8 cellular contexts compared by ENCODE assay signal in genomic region chr2:211157856-211158463, GRCh38.
DNase-seq lines count a peak whose midpoint lies in the region; ATAC-seq and TF ChIP-seq lines count a peak whose summit lies in the region.

No MANE protein-coding gene starts in this region.

- H3K14ac ChIP-seq in neuronal stem cell (ENCODE audit: low read length) = no peak overlapping the region

- DNase-seq in DMS53 (lab: John Stamatoyannopoulos, UW) = peak; percentile 85
- DNase-seq in HT1080 (ENCODE audit: low read depth) = peak; percentile 28
- DNase-seq in PC-9 = peak in 1 of 2 experiments; percentile 40
- DNase-seq in activated T-cell treated with anti-CD3 and anti-CD28 coated beads, Interleukin-2, amount 50 U/mL, for 1 hour = peak; percentile 49
- peak; percentile 67 for DNase-seq in fibroblast of mammary gland (ENCODE audit: low read depth)
- peak; percentile 73 for DNase-seq in neuronal stem cell (ENCODE audit: low spot score)
- peak; percentile 27 for DNase-seq in thoracic aorta (ENCODE audit: low spot score)

- no peak overlapping the region for H3K18ac ChIP-seq in neuronal stem cell (ENCODE audit: low read length)

- H4K91ac ChIP-seq in neuronal stem cell (ENCODE audit: low read depth, low read length, poor library complexity) = no peak overlapping the region

- H3K4me3 ChIP-seq in PC-9 (no peak overlapping the region), fibroblast of mammary gland (ENCODE audit: control insufficient read depth, low read depth, low read length) (no peak overlapping the region), neuronal stem cell (ENCODE audit: low read length in 2 of 2) (no peak overlapping the region), thoracic aorta (no peak overlapping the region)

- H3K27ac ChIP-seq in PC-9 = no peak overlapping the region
- H3K27ac ChIP-seq in neuronal stem cell (replicated peaks; ENCODE audit: low read length) = no peak overlapping the region
- H3K27ac ChIP-seq in thoracic aorta = no peak overlapping the region

- H3K79me2 ChIP-seq in PC-9 (ENCODE audit: low read depth) = no peaks in the 10 kb centered on the region

- H3K36me3 ChIP-seq in PC-9 (ENCODE audit: low read depth) = no peaks in the 10 kb centered on the region
- H3K36me3 ChIP-seq in neuronal stem cell (replicated peaks in 1 of 2; ENCODE audit: control insufficient read depth in 2 of 2, insufficient read depth in 2 of 2, low read length in 2 of 2) = no peaks in the 10 kb centered on the region
- H3K36me3 ChIP-seq in thoracic aorta = no peaks in the 10 kb centered on the region

- no peak overlapping the region for H3K4ac ChIP-seq in neuronal stem cell (ENCODE audit: low read length)

- peak; percentile 99 for ATAC-seq in GM21526 (IDR thresholded peaks at IDR 0.05; ENCODE audit: low FRiP score, unreplicated experiment)
- ATAC-seq in thoracic aorta (ENCODE audit: insufficient number of reproducible peaks, low FRiP score, low read depth) = no peak

- POLR2A ChIA-PET in PC-9 (lab: Charles Lee; ENCODE audit: unreplicated experiment) = no interaction called here

- H2BK15ac ChIP-seq in neuronal stem cell (ENCODE audit: low read length) = no peak overlapping the region

- H3K9ac ChIP-seq in neuronal stem cell (ENCODE audit: low read depth, low read length, poor library complexity) = no peak overlapping the region

- no peaks in the 10 kb centered on the region for H3F3A ChIP-seq in PC-9 (ENCODE audit: insufficient read depth, low read depth)

- no CpG with 5 or more reads among the region's 5 CpGs for WGBS in neuronal stem cell (ENCODE audit: extremely low coverage in 2 of 2, insufficient read length in 2 of 2, insufficient replicate concordance in 1 of 2), 2 donors

- no peaks in the 10 kb centered on the region for H3K4me1 ChIP-seq in PC-9 (replicated peaks; ENCODE audit: insufficient read depth)
- no peaks in the 10 kb centered on the region for H3K4me1 ChIP-seq in neuronal stem cell (ENCODE audit: control insufficient read depth in 2 of 2, insufficient read depth in 1 of 2, low read depth in 1 of 2, low read length in 2 of 2)
- peaks cover 0 to 3% of the 10 kb centered on the region in 2 donors for H3K4me1 ChIP-seq in thoracic aorta (ENCODE audit: control insufficient read depth in 1 of 2, low read depth in 2 of 2)

- BruUV-seq in PC-9 (replicated peaks; lab: Mats Ljungman, UMichigan) = no TSS peak

- H2AFZ ChIP-seq in PC-9 (no peak overlapping the region), neuronal stem cell (ENCODE audit: low read length) (no peak overlapping the region)

- H3K4me2 ChIP-seq in PC-9 = no peak overlapping the region
- no peak overlapping the region for H3K4me2 ChIP-seq in neuronal stem cell (ENCODE audit: insufficient read depth, low read length, poor library complexity, severe bottlenecking)

- H2AK5ac ChIP-seq in neuronal stem cell (ENCODE audit: low read depth, low read length) = no peak overlapping the region

- H3K27me3 ChIP-seq in PC-9 (ENCODE audit: insufficient read depth, low read depth) (no peaks in the 10 kb centered on the region), neuronal stem cell (ENCODE audit: control insufficient read depth in 3 of 3, insufficient read depth in 3 of 3, low read depth in 1 of 3, low read length in 3 of 3) (no peaks in the 10 kb centered on the region), thoracic aorta (replicated peaks; ENCODE audit: insufficient read depth) (no peaks in the 10 kb centered on the region)

- no peaks in the 10 kb centered on the region for H3K79me1 ChIP-seq in neuronal stem cell (ENCODE audit: low read depth, low read length)

- H2BK120ac ChIP-seq in neuronal stem cell (ENCODE audit: low read depth, low read length) = no peak overlapping the region

- H3K23ac ChIP-seq in neuronal stem cell (ENCODE audit: low read depth, low read length, poor library complexity) = no peak overlapping the region

- intact Hi-C loops in PC-9 (cut with micrococcal nuclease; ENCODE audit: unreplicated experiment) = loop anchor here (5.0 kb wide), 1 partner anchor 71 kb away; no protein-coding TSS in a partner anchor

- no peak overlapping the region for H4K8ac ChIP-seq in neuronal stem cell (ENCODE audit: low read depth, low read length)

- H3K9me3 ChIP-seq in PC-9 (ENCODE audit: insufficient read depth, low read depth) (no peaks in the 10 kb centered on the region), neuronal stem cell (replicated peaks in 1 of 2; ENCODE audit: control insufficient read depth in 2 of 2, insufficient read depth in 1 of 2, low read depth in 1 of 2, low read length in 2 of 2) (no peaks in the 10 kb centered on the region), thoracic aorta (no peaks in the 10 kb centered on the region)

- TF ChIP-seq CTCF in PC-9 (conservative IDR thresholded peaks at IDR 0.05) = peak; percentile 79
- TF ChIP-seq CTCF in fibroblast of mammary gland (conservative IDR thresholded peaks at IDR 0.05; ENCODE audit: control insufficient read depth, insufficient read depth, low read depth, low read length) = peak; percentile 92
- peak; percentile 76 for TF ChIP-seq CTCF in thoracic aorta (IDR thresholded peaks at IDR 0.05)

- CTCF ChIA-PET in PC-9 (lab: Charles Lee) = interaction anchor here (0.6 kb wide), 1 partner anchor 94 kb away, joined by 5 read pairs; no protein-coding TSS in a partner anchor

- no peak overlapping the region for H2BK5ac ChIP-seq in neuronal stem cell (ENCODE audit: low read length)

- no peaks in the 10 kb centered on the region for H3K9me2 ChIP-seq in PC-9 (ENCODE audit: insufficient read depth)

- no peak overlapping the region for H2BK12ac ChIP-seq in neuronal stem cell (ENCODE audit: low read length)

- no peaks in the 10 kb centered on the region for H4K20me1 ChIP-seq in PC-9 (ENCODE audit: insufficient read depth)
